In genomic region chr16:49519008-49519656, GRCh38 we compare ENCODE assay signal across 25 cellular contexts.
"Had no signal": no experiment of that assay in that cellular context is flagged by ENCODE, and none has a peak within 500 bp of the region (broad histone marks: within the 10 kb centered on the region; RNA-seq: fewer than 3 reads in every experiment).

No MANE protein-coding gene starts in this region.

- H3K27ac ChIP-seq: left lung, lower lobe of right lung, parathyroid adenoma, right atrium auricular region, right lobe of liver, stomach, testis, thyroid gland, transverse colon, upper lobe of left lung, vagina had no signal

- H2AFZ ChIP-seq: parathyroid adenoma had no signal

- H3K9me3 Mint-ChIP-seq: immature natural killer cell; natural killer cell; nephron progenitor cell; stimulated activated naive B cell treated with anti-CD40 and anti-IgM and Interleukin-4, amounts not matched to agents 10 μg/mL and 1 μg/mL and 100 μg/mL, for 72 hours had no signal

- H3K27ac Mint-ChIP-seq: immature natural killer cell; natural killer cell; nephron progenitor cell; stimulated activated naive B cell treated with anti-CD40 and anti-IgM and Interleukin-4, amounts not matched to agents 10 μg/mL and 1 μg/mL and 100 μg/mL, for 72 hours had no signal

- H3K36me3 Mint-ChIP-seq: immature natural killer cell; natural killer cell; stimulated activated naive B cell treated with anti-CD40 and anti-IgM and Interleukin-4, amounts not matched to agents 10 μg/mL and 1 μg/mL and 100 μg/mL, for 72 hours had no signal

- ATAC-seq: left colon; left lung; lower lobe of right lung; natural killer cell; right lobe of liver; stimulated activated naive B cell treated with anti-CD40 and anti-IgM and Interleukin-4, amounts not matched to agents 10 μg/mL and 1 μg/mL and 100 μg/mL, for 72 hours; stimulated activated naive CD8-positive, alpha-beta T cell treated with anti-CD3 and anti-CD28 coated beads, Interleukin-15, Interleukin-2, amounts not matched to agents 100 U/mL and 50 U/mL, for 24 hours had no signal

- H3K27me3 ChIP-seq: left lung, right atrium auricular region, right lobe of liver, stomach, testis, thyroid gland, transverse colon, upper lobe of left lung, vagina had no signal

- H3K9me3 ChIP-seq: left lung, lower lobe of right lung, right atrium auricular region, right lobe of liver, stomach, testis, thyroid gland, transverse colon, upper lobe of left lung, vagina had no signal

- H3K4me2 ChIP-seq: smooth muscle cell had no signal

- H3K4me1 ChIP-seq: left lung, lower lobe of right lung, parathyroid adenoma, right atrium auricular region, right lobe of liver, testis, thyroid gland, transverse colon, upper lobe of left lung, vagina had no signal

- H3K4me3 ChIP-seq: left lung, lower lobe of right lung, right atrium auricular region, right lobe of liver, smooth muscle cell, stomach, testis, thyroid gland, transverse colon, upper lobe of left lung, vagina had no signal

- H3K36me3 ChIP-seq: left lung, lower lobe of right lung, right atrium auricular region, right lobe of liver, stomach, thyroid gland, transverse colon, vagina had no signal

- H3K4me3 Mint-ChIP-seq: immature natural killer cell; natural killer cell; nephron progenitor cell; stimulated activated naive B cell treated with anti-CD40 and anti-IgM and Interleukin-4, amounts not matched to agents 10 μg/mL and 1 μg/mL and 100 μg/mL, for 72 hours had no signal

- H3K4me1 Mint-ChIP-seq: immature natural killer cell; natural killer cell; stimulated activated naive B cell treated with anti-CD40 and anti-IgM and Interleukin-4, amounts not matched to agents 10 μg/mL and 1 μg/mL and 100 μg/mL, for 72 hours had no signal

- H3K79me2 ChIP-seq: parathyroid adenoma had no signal

- DNase-seq: hypothalamus; immature natural killer cell; left colon; left lung; lower lobe of right lung; mammary epithelial cell; mesenchymal stem cell; natural killer cell; nephron progenitor cell; right lobe of liver; stimulated activated CD4-positive, alpha-beta T cell treated with anti-CD3 and anti-CD28 coated beads, Interleukin-12 subunit alpha, Interleukin-12 subunit beta, amount 100 ng/mL, for 4 hours; stimulated activated CD4-positive, alpha-beta T cell treated with anti-CD3 and anti-CD28 coated beads, Interleukin-15, amount 100 ng/mL, for 24 hours; stimulated activated CD4-positive, alpha-beta T cell treated with anti-CD3 and anti-CD28 coated beads, Interleukin-2, amount 100 ng/mL, for 24 hours; stimulated activated CD4-positive, alpha-beta T cell treated with anti-CD3 and anti-CD28 coated beads, Interleukin-4, amount 100 ng/mL, for 1 hour; stimulated activated naive B cell treated with anti-CD40 and anti-IgM and Interleukin-4, amounts not matched to agents 10 μg/mL and 1 μg/mL and 100 μg/mL, for 72 hours; stimulated activated naive CD8-positive, alpha-beta T cell treated with anti-CD3 and anti-CD28 coated beads, Interleukin-15, Interleukin-2, amounts not matched to agents 100 U/mL and 50 U/mL, for 24 hours; stomach; testis; thyroid gland; transverse colon; upper lobe of left lung had no signal
